ENCODE assay signal across 12 cellular contexts in genomic region chr3:127035672-127036071, GRCh38. TPM values are rescaled to one million over a fixed set of nuclear protein-coding genes. Genes with fewer than 3 reads are reported as not detected.
A peak's percentile ranks its signal among the peaks of the same experiment; 100 is the strongest.
DNase-seq lines count a peak whose midpoint lies in the region; ATAC-seq and TF ChIP-seq lines count a peak whose summit lies in the region.
"Had no signal": no experiment of that assay in that cellular context is flagged by ENCODE, and none has a peak within 500 bp of the region (broad histone marks: within the 10 kb centered on the region; RNA-seq: fewer than 3 reads in every experiment).

No MANE protein-coding gene starts in this region.

- H3K9me3 ChIP-seq in Peyer's patch, result no peaks in the 10 kb centered on the region
- no peaks in the 10 kb centered on the region for H3K9me3 ChIP-seq in parathyroid adenoma (ENCODE audit: control insufficient read depth, low read length)

- DNase-seq in Calu3 (peak; percentile 83), Peyer's patch (peak; percentile 19 to 93 (median 93)), fibroblast of pulmonary artery (ENCODE audit: low read depth) (peak; percentile 92), NCI-H2081 treated with DMSO at 0.1 percent for 48 hours (lab: John Stamatoyannopoulos, UW) (no peak), superior temporal gyrus (ENCODE audit: extremely low spot score) (no peak)
- DNase-seq: effector CD4-positive, alpha-beta T cell; H9; NCI-H146; nucleus accumbens had no signal

- no peaks in the 10 kb centered on the region for H3K27me3 Mint-ChIP-seq in Calu3 (ENCODE audit: unreplicated experiment)

- peak overlapping the region; percentile 25 for H2AFZ ChIP-seq in parathyroid adenoma

- peak overlapping the region; percentile 3 for H3K4me2 ChIP-seq in parathyroid adenoma (ENCODE audit: low read length)

- H3K79me2 ChIP-seq in parathyroid adenoma, result no peaks in the 10 kb centered on the region

- BruUV-seq in Calu3 (replicated peaks; lab: Mats Ljungman, UMichigan), result no TSS peak

- H3K9ac ChIP-seq in parathyroid adenoma, result no peak overlapping the region

- TF ChIP-seq CTCF in Calu3 (IDR thresholded peaks at IDR 0.05; ENCODE audit: unreplicated experiment) (no peak), Peyer's patch (IDR thresholded peaks at IDR 0.05) (no peak), fibroblast of pulmonary artery (IDR thresholded peaks at IDR 0.05; ENCODE audit: low read length, missing control alignments) (no peak), parathyroid adenoma (IDR thresholded peaks at IDR 0.05) (no peak)

- H3K36me3 ChIP-seq in Peyer's patch, result peaks cover 0 to 33% (median 0%) of the 10 kb centered on the region in 3 donors
- H3K36me3 ChIP-seq in parathyroid adenoma (ENCODE audit: control insufficient read depth, insufficient read depth, low read length), result no peaks in the 10 kb centered on the region

- H3K4me1 ChIP-seq in Peyer's patch (peaks cover 0 to 25% (median 9%) of the 10 kb centered on the region in 4 donors), parathyroid adenoma (peaks cover 12% of the 10 kb centered on the region)

- intact Hi-C loops in Calu3 (cut with micrococcal nuclease; ENCODE audit: unreplicated experiment), result no loop called here

- H3K27me3 ChIP-seq in Peyer's patch (no peaks in the 10 kb centered on the region), parathyroid adenoma (ENCODE audit: control insufficient read depth, insufficient read depth, low read length) (no peaks in the 10 kb centered on the region)

- ATAC-seq in HG03139 (IDR thresholded peaks at IDR 0.05; ENCODE audit: unreplicated experiment), result no peak
- no peak for ATAC-seq in HG02973 (IDR thresholded peaks at IDR 0.05; ENCODE audit: unreplicated experiment)

- no peaks in the 10 kb centered on the region for H3K9me3 Mint-ChIP-seq in Calu3 (ENCODE audit: low read depth, unreplicated experiment)
- H3K9me3 Mint-ChIP-seq: H9 had no signal

- H3K27ac Mint-ChIP-seq in Calu3 (ENCODE audit: unreplicated experiment), result no peak overlapping the region

- CTCF ChIA-PET in Calu3 (lab: Charles Lee), result interaction anchor here (0.9 kb wide), 1 partner anchor 269 kb away, joined by 4 read pairs; no protein-coding TSS in a partner anchor

- peaks cover 39% of the 10 kb centered on the region for H3K36me3 Mint-ChIP-seq in Calu3 (ENCODE audit: insufficient read depth, unreplicated experiment)

- peaks cover 28% of the 10 kb centered on the region for H3K4me1 Mint-ChIP-seq in Calu3 (ENCODE audit: low read depth, unreplicated experiment)

- peak in 1 of 2 donors; percentile 40 for TF ChIP-seq POLR2A in Peyer's patch (IDR thresholded peaks at IDR 0.05)

- no peak overlapping the region for H3K4me3 ChIP-seq in Peyer's patch
- no peak overlapping the region for H3K4me3 ChIP-seq in fibroblast of pulmonary artery (replicated peaks; ENCODE audit: low read depth, low read length)
- no peak overlapping the region for H3K4me3 ChIP-seq in parathyroid adenoma (ENCODE audit: low read depth, low read length)

- H3K27ac ChIP-seq in Peyer's patch (peak overlapping the region in 3 of 4 donors; percentile 70 to 82 (median 73)), parathyroid adenoma (peak overlapping the region; percentile 71)

- no peak overlapping the region for H3K4me3 Mint-ChIP-seq in Calu3 (ENCODE audit: low read depth, unreplicated experiment)

RNA-seq across cellular contexts. Expression of gene PLXNA1, which starts 52.8 kb away (rescaled TPM):
- 81.1 and 84.3 TPM in 2 replicates for total RNA-seq in Calu3 (2022)
- 10 to 100 TPM; 30.1 to 54.5 (median 44.6) TPM for total RNA-seq in Peyer's patch

Comparison
In these comparisons a context has a peak if more than half of its experiments do, and no peak if none do; other contexts are left out.
1. DNase-seq: peak in Calu3 (single experiment), Peyer's patch (3 of 3) and fibroblast of pulmonary artery (single experiment); none in NCI-H2081 treated with DMSO at 0.1 percent for 48 hours (single experiment) and superior temporal gyrus (single experiment).